Comparison of ENCODE assay signal across 22 cellular contexts in genomic region chr20:45328451-45328850, GRCh38. TPM values are rescaled to one million over a fixed set of nuclear protein-coding genes. Genes with fewer than 3 reads are reported as not detected.
DNase-seq lines count a peak whose midpoint lies in the region; FAIRE-seq and TF ChIP-seq lines count a peak whose summit lies in the region.
"Had no signal": no experiment of that assay in that cellular context is flagged by ENCODE, and none has a peak within 500 bp of the region (broad histone marks: within the 10 kb centered on the region; RNA-seq: fewer than 3 reads in every experiment).

No MANE protein-coding gene starts in this region.

- H3K27ac ChIP-seq in C4-2B (peak overlapping the region; percentile 44), kidney (ENCODE audit: low read depth in 2 of 2, low read length in 2 of 2) (peak overlapping the region; percentile 47 to 49), smooth muscle cell (ENCODE audit: low read depth) (no peak overlapping the region), Peyer's patch (no peak overlapping the region)
- H3K27ac ChIP-seq: A549, BLaER1 had no signal

- H4K20me1 ChIP-seq in smooth muscle cell (ENCODE audit: low read depth): peaks cover 8% of the 10 kb centered on the region
- H4K20me1 ChIP-seq: BLaER1 had no signal

- no peak for TF ChIP-seq POLR2A in Peyer's patch (IDR thresholded peaks at IDR 0.05)

- H3K4me1 ChIP-seq in kidney (ENCODE audit: control insufficient read depth in 1 of 2, insufficient read depth in 1 of 2, low read depth in 1 of 2, low read length in 2 of 2): peaks cover 19 to 24% of the 10 kb centered on the region in 2 donors
- no peaks in the 10 kb centered on the region for H3K4me1 ChIP-seq in smooth muscle cell (ENCODE audit: low read depth)
- H3K4me1 ChIP-seq in Peyer's patch: peaks cover 0 to under 1% (median 0%) of the 10 kb centered on the region in 4 donors

- H3K9ac ChIP-seq in kidney (ENCODE audit: low read length in 2 of 2) (peak overlapping the region in 1 of 2 donors; percentile 15), smooth muscle cell (ENCODE audit: low read depth) (no peak overlapping the region)
- H3K9ac ChIP-seq: BLaER1 had no signal

- peaks cover 14% of the 10 kb centered on the region for H3F3A ChIP-seq in smooth muscle cell (ENCODE audit: low read depth)

- H3K4me2 ChIP-seq in smooth muscle cell: no peak overlapping the region
- H3K4me2 ChIP-seq: A549, BLaER1 had no signal

- no peak overlapping the region for H2AFZ ChIP-seq in smooth muscle cell (ENCODE audit: low read depth)

- in situ Hi-C loops in G401 (cut with HindIII; ENCODE audit: low sequenced_read_pairs): no loop called here

- H3K4me3 ChIP-seq in kidney (ENCODE audit: low read length in 2 of 2) (no peak overlapping the region), smooth muscle cell (no peak overlapping the region), Peyer's patch (no peak overlapping the region)
- H3K4me3 ChIP-seq: A549, BLaER1 had no signal

- peak; percentile 88 for DNase-seq in G401 (ENCODE audit: low spot score)
- DNase-seq in RPMI7951 (ENCODE audit: low read depth): peak; percentile 28
- DNase-seq in kidney: no peak
- no peak for DNase-seq in smooth muscle cell (lab: John Stamatoyannopoulos, UW; ENCODE audit: unreplicated experiment)
- DNase-seq in RCC 7860 (ENCODE audit: low spot score): no peak
- DNase-seq in inferior parietal cortex (ENCODE audit: extremely low spot score): no peak
- no peak for DNase-seq in Peyer's patch
- DNase-seq: Calu3; CD8-positive, alpha-beta T cell; DMS79 treated with DMSO at 0.1 percent for 48 hours; NCI-H1417 treated with DMSO at 0.1 percent for 48 hours; NCI-H1930; NCI-H345; NCI-H526 treated with DMSO at 0.1 percent for 48 hours; NK-92 treated with Interleukin-12 subunit alpha and Interleukin-12 subunit beta, amount 100 ng/mL, for 24 hours; SIG-M5; T-cell had no signal

- 94% methylated on average over 4 of the region's 4 CpGs for WGBS in smooth muscle cell (ENCODE audit: low lambda C conversion rate)

- no peak for FAIRE-seq in kidney (lab: Jason Lieb, UNC)
- no peak for FAIRE-seq in RCC 7860 (lab: Jason Lieb, UNC)
- FAIRE-seq: A549, H54 had no signal

- H3K79me2 ChIP-seq in smooth muscle cell (ENCODE audit: low read depth): peaks cover 4% of the 10 kb centered on the region

- TF ChIP-seq CTCF in C4-2B (conservative IDR thresholded peaks at IDR 0.05): no peak
- TF ChIP-seq CTCF in kidney (IDR thresholded peaks at IDR 0.05; ENCODE audit: borderline replicate concordance, extremely low read depth, insufficient read depth): no peak
- TF ChIP-seq CTCF in smooth muscle cell (IDR thresholded peaks at IDR 0.05; ENCODE audit: borderline replicate concordance, insufficient read depth, poor library complexity, severe bottlenecking): no peak
- TF ChIP-seq CTCF in Peyer's patch (IDR thresholded peaks at IDR 0.05): no peak

- intact Hi-C loops in kidney (cut with DNase I): no loop called here

- peaks cover 46 to 73% of the 10 kb centered on the region in 2 donors for H3K36me3 ChIP-seq in kidney (ENCODE audit: control insufficient read depth in 1 of 2, insufficient read depth in 2 of 2, low read length in 2 of 2)
- no peaks in the 10 kb centered on the region for H3K36me3 ChIP-seq in smooth muscle cell (ENCODE audit: low read depth)
- peaks cover 0 to 77% (median 3%) of the 10 kb centered on the region in 3 donors for H3K36me3 ChIP-seq in Peyer's patch
- H3K36me3 ChIP-seq: BLaER1 had no signal

- no peaks in the 10 kb centered on the region for H3K9me3 ChIP-seq in kidney (ENCODE audit: control insufficient read depth in 1 of 2, low read length in 2 of 2)
- H3K9me3 ChIP-seq in smooth muscle cell (replicated peaks; ENCODE audit: low read depth): no peaks in the 10 kb centered on the region
- H3K9me3 ChIP-seq in Peyer's patch: no peaks in the 10 kb centered on the region
- H3K9me3 ChIP-seq: A549, BLaER1 had no signal

- H3K27me3 ChIP-seq in smooth muscle cell (ENCODE audit: low read depth): no peaks in the 10 kb centered on the region
- H3K27me3 ChIP-seq in Peyer's patch: no peaks in the 10 kb centered on the region
- H3K27me3 ChIP-seq: BLaER1 had no signal

RNA-seq across cellular contexts. Expression of gene SDC4, which starts 19.8 kb away (rescaled TPM):
- total RNA-seq in G401 (2014; rRNA removed; shearing (Covaris generic)): 16.4 and 24.7 TPM in 2 replicates
- total RNA-seq in RPMI7951 (2014; rRNA removed; shearing (Covaris generic)): 88.2 and 103 TPM in 2 replicates
- total RNA-seq in kidney: 397 TPM
- polyA plus RNA-seq in kidney (ENCODE audit: insufficient read depth, low read depth, low replicate concordance): 242 TPM
- 70.7 and 78.1 TPM in 2 replicates for total RNA-seq in smooth muscle cell
- polyA plus RNA-seq in smooth muscle cell: 45.0 and 122 TPM in 2 replicates
- total RNA-seq in Peyer's patch: 10 to 100 TPM; 21.5 to 49.7 (median 32.5) TPM

RNA-seq across cellular contexts. Expression of gene MATN4, which starts 20.4 kb away (rescaled TPM):
- not detected in 2 replicates for total RNA-seq in G401 (2014; rRNA removed; shearing (Covaris generic))
- 0.10 TPM in 1 of 2 replicates, not detected in the other for total RNA-seq in RPMI7951 (2014; rRNA removed; shearing (Covaris generic))
- total RNA-seq in kidney (0.19 TPM), smooth muscle cell (not detected in 2 replicates), Peyer's patch (not detected)
- polyA plus RNA-seq in kidney (ENCODE audit: insufficient read depth, low read depth, low replicate concordance) (0.19 TPM), smooth muscle cell (not detected in 2 replicates)
- total RNA-seq: CD8-positive, alpha-beta T cell; T-cell had no signal

RNA-seq across cellular contexts. Expression of gene RBPJL, which starts 21.8 kb away (rescaled TPM):
- not detected in 2 replicates for total RNA-seq in G401 (2014; rRNA removed; shearing (Covaris generic))
- total RNA-seq in RPMI7951 (2014; rRNA removed; shearing (Covaris generic)): not detected in 2 replicates
- total RNA-seq in kidney: not detected
- polyA plus RNA-seq in kidney (ENCODE audit: insufficient read depth, low read depth, low replicate concordance): not detected
- not detected in 2 replicates for total RNA-seq in smooth muscle cell
- polyA plus RNA-seq in smooth muscle cell: not detected in 2 replicates
- total RNA-seq in Peyer's patch: not detected
- total RNA-seq: Calu3; CD8-positive, alpha-beta T cell; LHCN-M2 had no signal
- polyA plus RNA-seq: A549 had no signal

RNA-seq across cellular contexts. Expression of gene SYS1, which starts 34.5 kb away (rescaled TPM):
- total RNA-seq in G401 (2014; rRNA removed; shearing (Covaris generic)): 13.0 and 21.9 TPM in 2 replicates
- total RNA-seq in RPMI7951 (2014; rRNA removed; shearing (Covaris generic)): 29.2 and 33.7 TPM in 2 replicates
- 38.7 TPM for total RNA-seq in kidney
- polyA plus RNA-seq in kidney (ENCODE audit: insufficient read depth, low read depth, low replicate concordance): 39.8 TPM
- total RNA-seq in smooth muscle cell: 14.5 and 15.2 TPM in 2 replicates
- polyA plus RNA-seq in smooth muscle cell: 17.0 and 24.7 TPM in 2 replicates
- total RNA-seq in Peyer's patch: 10 to 100 TPM; 23.1 to 62.2 (median 46.9) TPM

RNA-seq across cellular contexts. Expression of gene TP53TG5, which starts 49.7 kb away (rescaled TPM):
- total RNA-seq in G401 (2014; rRNA removed; shearing (Covaris generic)): not detected in 2 replicates
- total RNA-seq in RPMI7951 (2014; rRNA removed; shearing (Covaris generic)): not detected in 2 replicates
- total RNA-seq in kidney (not detected), smooth muscle cell (not detected in 2 replicates), Peyer's patch (not detected)
- polyA plus RNA-seq in kidney (ENCODE audit: insufficient read depth, low read depth, low replicate concordance) (not detected), smooth muscle cell (0.06 TPM in 1 of 2 replicates, not detected in the other)
- total RNA-seq: LHCN-M2 had no signal
- polyA plus RNA-seq: A549 had no signal

Comparison
In these comparisons a context has a peak if more than half of its experiments do, and no peak if none do; other contexts are left out.
1. H3K27ac ChIP-seq: peak in C4-2B (single experiment) and kidney (2 of 2); none in smooth muscle cell (single experiment) and Peyer's patch (0 of 4).
2. DNase-seq: peak in G401 (single experiment) and RPMI7951 (single experiment); none in kidney (single experiment), smooth muscle cell (single experiment), RCC 7860 (single experiment), inferior parietal cortex (single experiment) and Peyer's patch (0 of 3).